9 cellular contexts compared by ENCODE assay signal in genomic region chr17:67139784-67140665, GRCh38.
DNase-seq lines count a peak whose midpoint lies in the region; ATAC-seq, FAIRE-seq and TF ChIP-seq lines count a peak whose summit lies in the region.
"Had no signal": no experiment of that assay in that cellular context is flagged by ENCODE, and none has a peak within 500 bp of the region (broad histone marks: within the 10 kb centered on the region; RNA-seq: fewer than 3 reads in every experiment).

No MANE protein-coding gene starts in this region.

- TF ChIP-seq POLR2A in H1 (IDR thresholded peaks at IDR 0.05; ENCODE audit: control extremely low read depth in 1 of 2, low read depth in 2 of 2, low read length in 2 of 2) (no peak), GM12891 (IDR thresholded peaks at IDR 0.05; ENCODE audit: low read depth, low read length) (no peak)

- POLR2A ChIA-PET in H1 (lab: Charles Lee; ENCODE audit: partially characterized antibody), result interaction anchor here (0.6 kb wide), 1 partner anchor 104 kb away, joined by 4 read pairs; no protein-coding TSS in a partner anchor

- peaks cover 0 to 4% of the 10 kb centered on the region in 2 experiments for H4K20me1 ChIP-seq in H1 (replicated peaks in 1 of 2; ENCODE audit: control insufficient read depth in 1 of 2, insufficient read depth in 2 of 2, low read length in 2 of 2)
- H4K20me1 ChIP-seq in osteoblast (ENCODE audit: insufficient read depth, low read length), result peaks cover 5% of the 10 kb centered on the region

- FAIRE-seq in H1 (lab: Jason Lieb, UNC) (no peak), GM12891 (lab: Jason Lieb, UNC) (no peak)

- H3K36me3 ChIP-seq in H1 (ENCODE audit: control insufficient read depth in 2 of 4, insufficient read depth in 4 of 4, low read length in 3 of 4) (peaks cover 0 to 17% (median 4%) of the 10 kb centered on the region in 4 experiments; a peak in 3 of 8 replicates), osteoblast (ENCODE audit: insufficient read depth, low read length) (peaks cover 14% of the 10 kb centered on the region)

- H3K4me2 ChIP-seq in H1 (ENCODE audit: insufficient read depth in 1 of 2, low read depth in 2 of 2, low read length in 2 of 2), result no peak overlapping the region
- peak overlapping the region; percentile 25 for H3K4me2 ChIP-seq in osteoblast (ENCODE audit: insufficient read depth, low read length)

- no peak overlapping the region for H2BK20ac ChIP-seq in H1 (ENCODE audit: low read length)

- H3K4me1 ChIP-seq in H1 (replicated peaks in 1 of 4; ENCODE audit: control insufficient read depth in 3 of 4, insufficient read depth in 4 of 4, low read length in 3 of 4) (peaks cover 0 to 3% (median under 1%) of the 10 kb centered on the region in 4 experiments; a peak in 4 of 7 replicates), osteoblast (ENCODE audit: insufficient read depth, low read length) (peaks cover 27% of the 10 kb centered on the region)

- no peak overlapping the region for H2BK12ac ChIP-seq in H1 (ENCODE audit: low read depth, low read length)

- H2BK15ac ChIP-seq in H1 (ENCODE audit: low read length), result no peak overlapping the region

- no peak overlapping the region; the same call in 1 of the 2 replicates for H4K8ac ChIP-seq in H1 (ENCODE audit: extremely low read depth, insufficient read depth, low read length)

- TF ChIP-seq CTCF in H1 (IDR thresholded peaks at IDR 0.05; ENCODE audit: control extremely low read depth in 1 of 3, insufficient read depth in 1 of 3, low read depth in 1 of 3, low read length in 3 of 3), result peak; percentile 36 to 58 (median 51); a peak in 3 of 4 replicates
- TF ChIP-seq CTCF in osteoblast (IDR thresholded peaks at IDR 0.05; ENCODE audit: extremely low read depth, low read depth, low read length), result no peak

- no peak overlapping the region for H3K4ac ChIP-seq in H1 (replicated peaks; ENCODE audit: insufficient read length, low read depth, low read length)

- DNase-seq in DMS 273 (lab: John Stamatoyannopoulos, UW; ENCODE audit: unreplicated experiment) (peak; percentile 10), DMS 273 treated with DMSO at 0.1 percent for 48 hours (lab: John Stamatoyannopoulos, UW) (no peak), MV-4-11 (lab: John Stamatoyannopoulos, UW) (peak; percentile 40), H1 (ENCODE audit: low read depth in 1 of 2, low spot score in 2 of 2) (no peak), osteoblast (ENCODE audit: insufficient read length, low spot score, missing footprints) (no peak), GM12891 (ENCODE audit: insufficient read length, low spot score) (no peak)

- no peak overlapping the region for H2BK120ac ChIP-seq in H1 (replicated peaks; ENCODE audit: low read depth, low read length)

- no peak overlapping the region for H3K23ac ChIP-seq in H1 (ENCODE audit: insufficient read length)

- H3K27me3 ChIP-seq in H1 (replicated peaks in 1 of 4; ENCODE audit: control insufficient read depth in 3 of 4, extremely low read depth in 1 of 4, insufficient read depth in 3 of 4, low read length in 3 of 4), result no peaks in the 10 kb centered on the region
- no peaks in the 10 kb centered on the region for H3K27me3 ChIP-seq in osteoblast (ENCODE audit: insufficient read depth, low read length)

- no peak overlapping the region for H4K91ac ChIP-seq in H1 (replicated peaks; ENCODE audit: insufficient read length, low read length)

- WGBS in H1 (ENCODE audit: extremely low coverage in 1 of 2, insufficient coverage in 1 of 2, insufficient read length in 1 of 2, insufficient replicate concordance in 2 of 2, low coverage in 1 of 2, low lambda C conversion rate in 2 of 2, missing lambda C conversion rate in 1 of 2), 2 experiments, result 93% methylated on average over 10 of the region's 10 CpGs; no CpG with 5 or more reads in 1 of the 2 experiments

- TF ChIP-seq RAD21 in H1 (IDR thresholded peaks at IDR 0.05 in 1 of 2, conservative IDR thresholded peaks at IDR 0.05 in 1 of 2; ENCODE audit: low read depth in 2 of 2, low read length in 2 of 2), result peak; percentile 61 to 72

- H3K23me2 ChIP-seq in H1 (ENCODE audit: low read depth, low read length), result no peaks in the 10 kb centered on the region

- H3K9me3 ChIP-seq in H1 (ENCODE audit: insufficient read depth in 2 of 2, low read depth in 1 of 2, low read length in 1 of 2), result no peaks in the 10 kb centered on the region
- no peaks in the 10 kb centered on the region for H3K9me3 ChIP-seq in osteoblast (ENCODE audit: low read depth, low read length)

- 0 out of 2 replicates have a peak overlapping the region, but pooled peaks have one; percentile 22 for H2BK5ac ChIP-seq in H1 (ENCODE audit: low read depth, low read length)

- H3K27ac ChIP-seq in H1 (ENCODE audit: low read depth, low read length) (no peak overlapping the region), osteoblast (ENCODE audit: low read depth, low read length) (peak overlapping the region; percentile 16)
- H3K27ac ChIP-seq: 22Rv1 had no signal

- no peaks in the 10 kb centered on the region for H3K79me2 ChIP-seq in H1 (ENCODE audit: control insufficient read depth in 1 of 2, insufficient read depth in 2 of 2, low read length in 2 of 2)
- H3K79me2 ChIP-seq in osteoblast (ENCODE audit: insufficient read depth, low read length), result peaks cover 6% of the 10 kb centered on the region

- H3K4me3 ChIP-seq in H1 (ENCODE audit: extremely low read depth in 1 of 4, insufficient read depth in 2 of 4, low read depth in 3 of 4, low read length in 4 of 4) (no peak overlapping the region), osteoblast (ENCODE audit: insufficient read depth, low read length) (no peak overlapping the region)

- H2AFZ ChIP-seq in H1 (ENCODE audit: low read length) (no peak overlapping the region), osteoblast (ENCODE audit: low read length) (no peak overlapping the region)

- no peak for TF ChIP-seq EP300 in H1 (IDR thresholded peaks at IDR 0.05; ENCODE audit: borderline replicate concordance in 1 of 2, low read depth in 2 of 2, low read length in 2 of 2)

- no peak overlapping the region for H3K14ac ChIP-seq in H1 (ENCODE audit: insufficient read length)

- H3K18ac ChIP-seq in H1 (ENCODE audit: extremely low read depth, low read length), result no peak overlapping the region

- H3K79me1 ChIP-seq in H1 (ENCODE audit: low read depth, low read length), result no peaks in the 10 kb centered on the region

- H2AK5ac ChIP-seq in H1 (ENCODE audit: low read depth, low read length), result no peak overlapping the region

- H3K9ac ChIP-seq in H1 (replicated peaks in 1 of 4; ENCODE audit: extremely low read depth in 1 of 4, low read depth in 3 of 4, low read length in 3 of 4), result no peak overlapping the region; a peak in 1 of 7 replicates

- no peak overlapping the region for H3K56ac ChIP-seq in H1 (replicated peaks; ENCODE audit: insufficient read length, low read depth, low read length)

- CTCF ChIA-PET in H1 (lab: Charles Lee; ENCODE audit: partially characterized antibody), result interaction anchor here (0.5 to 2.0 kb wide), 17 partner anchors 9 to 449 kb away, joined by 3 to 11 read pairs (median 4); no protein-coding TSS in a partner anchor

- ATAC-seq in HG03135 (IDR thresholded peaks at IDR 0.05; ENCODE audit: unreplicated experiment), result no peak
- ATAC-seq in GM18907 (IDR thresholded peaks at IDR 0.05; ENCODE audit: unreplicated experiment), result no peak

- no peak overlapping the region for H4K5ac ChIP-seq in H1 (ENCODE audit: insufficient read length, low read depth, low read length)

TF ChIP-seq in H1, 55 proteins besides CTCF, POLR2A, EP300 and RAD21 (continues in another document):
- no peak for TF ChIP-seq NRF1 (IDR thresholded peaks at IDR 0.05; ENCODE audit: low read depth, low read length)
- no peak for TF ChIP-seq SIX5 (IDR thresholded peaks at IDR 0.05; ENCODE audit: low read depth, low read length)
- no peak for TF ChIP-seq E2F6 (IDR thresholded peaks at IDR 0.05)
- TF ChIP-seq SIN3A (conservative IDR thresholded peaks at IDR 0.05 in 1 of 2, IDR thresholded peaks at IDR 0.05 in 1 of 2; ENCODE audit: low read depth in 1 of 2, low read length in 2 of 2), result no peak
- no peak for TF ChIP-seq RNF2 (IDR thresholded peaks at IDR 0.05; ENCODE audit: borderline replicate concordance, low read depth, low read length, missing control alignments, poor library complexity, severe bottlenecking)

TF ChIP-seq in GM12891, 5 proteins besides CTCF, POLR2A, EP300 and RAD21:
- TF ChIP-seq PAX5 (IDR thresholded peaks at IDR 0.05; ENCODE audit: insufficient read depth, low read length, severe bottlenecking), result no peak
- no peak for TF ChIP-seq TAF1 (IDR thresholded peaks at IDR 0.05; ENCODE audit: low read depth, low read length)
- TF ChIP-seq SPI1 (IDR thresholded peaks at IDR 0.05; ENCODE audit: low read depth, low read length), result no peak
- TF ChIP-seq POLR2AphosphoS5 (IDR thresholded peaks at IDR 0.05; ENCODE audit: low read depth, low read length), result no peak
- no peak for TF ChIP-seq POU2F2 (IDR thresholded peaks at IDR 0.05; ENCODE audit: low read depth, low read length)
TF ChIP-seq in GM12891: peak in this region for 0.

Comparison
In these comparisons a context has a peak if more than half of its experiments do, and no peak if none do; other contexts are left out.
1. DNase-seq: peak in DMS 273 (single experiment) and MV-4-11 (single experiment); none in DMS 273 treated with DMSO at 0.1 percent for 48 hours (single experiment), H1 (0 of 2), osteoblast (single experiment) and GM12891 (single experiment).